In genomic region chr17:43578699-43579569, GRCh38 we compare ENCODE assay signal across 8 cellular contexts. TPM values are rescaled to one million over a fixed set of nuclear protein-coding genes. Genes with fewer than 3 reads are reported as not detected.
DNase-seq lines count a peak whose midpoint lies in the region; ATAC-seq, FAIRE-seq and TF ChIP-seq lines count a peak whose summit lies in the region.

No MANE protein-coding gene starts in this region.

- in situ Hi-C loops in Caki2 (cut with HindIII; ENCODE audit: low pct_unique_long_range_greater_than_20kb, low sequenced_read_pairs) (no loop called here), GM23248 (cut with MboI) (loop anchor here (5.0 kb wide), 1 partner anchor 93 kb away; no protein-coding TSS in a partner anchor)

- H2BK12ac ChIP-seq in mesenchymal stem cell (ENCODE audit: low read length in 2 of 2), result peak overlapping the region in 1 of 2 experiments; percentile 1

- TF ChIP-seq CTCF in astrocyte (IDR thresholded peaks at IDR 0.05; ENCODE audit: insufficient read depth, low read depth, low read length), result no peak

- H3K79me1 ChIP-seq in mesenchymal stem cell (replicated peaks; ENCODE audit: low read length, poor library complexity, severe bottlenecking), result no peaks in the 10 kb centered on the region

- no peaks in the 10 kb centered on the region for H4K20me1 ChIP-seq in GM23248 (ENCODE audit: insufficient read depth)
- no peaks in the 10 kb centered on the region for H4K20me1 ChIP-seq in astrocyte (ENCODE audit: insufficient read depth, low read length)

- no peak overlapping the region for H2BK120ac ChIP-seq in mesenchymal stem cell (ENCODE audit: low read depth, low read length)

- no peak overlapping the region for H3K23ac ChIP-seq in mesenchymal stem cell (ENCODE audit: low read length in 2 of 2)

- peak; percentile 63 for DNase-seq in Caki2 (ENCODE audit: low read depth)
- peak; percentile 62 for DNase-seq in GM23248
- DNase-seq in NCI-H774 (lab: John Stamatoyannopoulos, UW), result peak; percentile 13
- DNase-seq in astrocyte (ENCODE audit: low read depth), result peak; percentile 62
- peak; percentile 81 for DNase-seq in mesenchymal stem cell

- no peak overlapping the region for H3K4me3 ChIP-seq in GM23248
- no peak overlapping the region for H3K4me3 ChIP-seq in astrocyte (ENCODE audit: insufficient read depth, low read depth, low read length)
- H3K4me3 ChIP-seq in mesenchymal stem cell (ENCODE audit: insufficient read depth in 1 of 2, low read depth in 1 of 2, low read length in 2 of 2), result no peak overlapping the region

- H3K27ac ChIP-seq in GM23248 (no peak overlapping the region), astrocyte (ENCODE audit: low read depth, low read length) (peak overlapping the region; percentile 76), mesenchymal stem cell (ENCODE audit: low read length, poor library complexity, severe bottlenecking) (peak overlapping the region; percentile 23)

- 32 to 37% methylated on average over 13 of the region's 13 CpGs for WGBS in GM23248 (ENCODE audit: low coverage in 1 of 2, low lambda C conversion rate in 2 of 2, missing lambda C conversion rate in 2 of 2), 2 experiments
- WGBS in mesenchymal stem cell, result 42% methylated on average over 11 of the region's 13 CpGs

- H3K4me2 ChIP-seq in GM23248 (ENCODE audit: unreplicated experiment), result peak overlapping the region; percentile 23
- H3K4me2 ChIP-seq in astrocyte (ENCODE audit: low read length), result peak overlapping the region; percentile 60
- peak overlapping the region; percentile 6 for H3K4me2 ChIP-seq in mesenchymal stem cell (ENCODE audit: low read length, poor library complexity, severe bottlenecking)

- no peaks in the 10 kb centered on the region for H3K9me2 ChIP-seq in GM23248 (ENCODE audit: insufficient read depth)

- H3F3A ChIP-seq in GM23248 (ENCODE audit: insufficient read depth), result 0 out of 2 replicates have a peak, but pooled peaks cover 6% of the 10 kb centered on the region

- H4K91ac ChIP-seq in mesenchymal stem cell (ENCODE audit: low read length), result no peak overlapping the region

- H3K9me3 ChIP-seq in GM23248 (ENCODE audit: low read depth), result no peaks in the 10 kb centered on the region
- no peaks in the 10 kb centered on the region for H3K9me3 ChIP-seq in astrocyte (ENCODE audit: insufficient read depth, low read depth, low read length)
- H3K9me3 ChIP-seq in mesenchymal stem cell (ENCODE audit: control insufficient read depth, low read length), result no peaks in the 10 kb centered on the region

- peak overlapping the region in 1 of 2 experiments; percentile 67 for H3K18ac ChIP-seq in mesenchymal stem cell (ENCODE audit: low read depth in 1 of 2, low read length in 2 of 2)

- H2AFZ ChIP-seq in GM23248, result no peak overlapping the region; the same call in 1 of the 2 replicates
- H2AFZ ChIP-seq in astrocyte (ENCODE audit: low read depth, low read length), result peak overlapping the region; percentile 6
- H2AFZ ChIP-seq in mesenchymal stem cell (ENCODE audit: low read depth, low read length), result no peak overlapping the region

- peaks cover 15% of the 10 kb centered on the region for H3K27me3 Mint-ChIP-seq in astrocyte (ENCODE audit: low read depth, unreplicated experiment)

- peak overlapping the region in 1 of 2 experiments; percentile 32 for H3K4ac ChIP-seq in mesenchymal stem cell (ENCODE audit: low read depth in 1 of 2, low read length in 2 of 2)

- H3K36me3 ChIP-seq in GM23248 (ENCODE audit: low read depth) (no peaks in the 10 kb centered on the region), astrocyte (ENCODE audit: insufficient read depth, low read length) (no peaks in the 10 kb centered on the region), mesenchymal stem cell (ENCODE audit: control insufficient read depth in 1 of 2, insufficient read depth in 2 of 2, low read depth in 1 of 2, low read length in 2 of 2) (no peaks in the 10 kb centered on the region)

- H3K4me1 ChIP-seq in GM23248 (ENCODE audit: insufficient read depth), result peaks cover 23% of the 10 kb centered on the region
- H3K4me1 ChIP-seq in astrocyte (ENCODE audit: insufficient read depth, low read length), result peaks cover 38% of the 10 kb centered on the region
- peaks cover 20% of the 10 kb centered on the region for H3K4me1 ChIP-seq in mesenchymal stem cell (ENCODE audit: control insufficient read depth, insufficient read depth, low read depth, low read length)

- H3K4me3 Mint-ChIP-seq in astrocyte (ENCODE audit: unreplicated experiment), result no peak overlapping the region

- H3K36me3 Mint-ChIP-seq in astrocyte (ENCODE audit: low read depth, unreplicated experiment), result no peaks in the 10 kb centered on the region

- no peak overlapping the region for H2AK5ac ChIP-seq in mesenchymal stem cell (ENCODE audit: low read length, severe bottlenecking)

- H3K9me3 Mint-ChIP-seq in astrocyte (ENCODE audit: unreplicated experiment), result peaks cover 5% of the 10 kb centered on the region

- H3K4me1 Mint-ChIP-seq in astrocyte (ENCODE audit: low read depth, unreplicated experiment), result peaks cover 45% of the 10 kb centered on the region

- FAIRE-seq in astrocyte (lab: Jason Lieb, UNC), result no peak

- no peak overlapping the region for H2BK5ac ChIP-seq in mesenchymal stem cell (ENCODE audit: low read depth, low read length, poor library complexity, severe bottlenecking)

- peak overlapping the region; percentile 79 for H3K27ac Mint-ChIP-seq in astrocyte (ENCODE audit: unreplicated experiment)

- ATAC-seq in GM19455 (IDR thresholded peaks at IDR 0.05; ENCODE audit: unreplicated experiment) (no peak), GM21717 (IDR thresholded peaks at IDR 0.05; ENCODE audit: unreplicated experiment) (no peak), GM18498 (IDR thresholded peaks at IDR 0.05; ENCODE audit: unreplicated experiment) (no peak)

- H2BK15ac ChIP-seq in mesenchymal stem cell (ENCODE audit: low read depth, poor library complexity, severe bottlenecking), result no peak overlapping the region

- H3K14ac ChIP-seq in mesenchymal stem cell (ENCODE audit: low read length in 2 of 2), result peak overlapping the region in 1 of 2 experiments; percentile 66

- H3K9ac ChIP-seq in GM23248 (0 out of 2 replicates have a peak overlapping the region, but pooled peaks have one; percentile 1), astrocyte (ENCODE audit: low read length) (peak overlapping the region; percentile 67), mesenchymal stem cell (ENCODE audit: low read length) (no peak overlapping the region)

- peak overlapping the region; percentile 67 for H4K8ac ChIP-seq in mesenchymal stem cell (ENCODE audit: low read length)

- H3K27me3 ChIP-seq in GM23248 (replicated peaks; ENCODE audit: insufficient read depth) (no peaks in the 10 kb centered on the region), astrocyte (ENCODE audit: insufficient read depth, low read length) (no peaks in the 10 kb centered on the region), mesenchymal stem cell (ENCODE audit: control insufficient read depth in 1 of 2, insufficient read depth in 1 of 2, low read length in 2 of 2) (peaks cover 41 to 47% of the 10 kb centered on the region in 2 experiments)

- H3K79me2 ChIP-seq in GM23248 (ENCODE audit: insufficient read depth) (no peaks in the 10 kb centered on the region), astrocyte (ENCODE audit: insufficient read depth, low read length) (no peaks in the 10 kb centered on the region)

RNA-seq across cellular contexts. Expression of gene ETV4, which starts 32.8 kb away (rescaled TPM):
- 18.7 and 36.0 TPM in 2 replicates for total RNA-seq in Caki2 (2014; rRNA removed; shearing (Covaris generic); ENCODE audit: low replicate concordance)
- 2.1 and 3.5 TPM in 2 replicates for total RNA-seq in GM23248 (2014; rRNA removed; shearing (Covaris generic))
- 2.6 and 2.8 TPM in 2 replicates for polyA plus RNA-seq in GM23248 (2016; fragmentation: Nextera tagmentation; extraction: Ambion mirVana)
- total RNA-seq in astrocyte, result 10.6 and 11.4 TPM in 2 replicates
- 25.3 TPM for polyA plus RNA-seq in mesenchymal stem cell (2013, experiment 1 of 2)
- 24.1 TPM for polyA plus RNA-seq in mesenchymal stem cell (2013, experiment 2 of 2)

Comparison
In these comparisons a context has a peak if more than half of its experiments do, and no peak if none do; other contexts are left out.
1. DNase-seq: peak in every context shown above with its lines; median percentile 81 in mesenchymal stem cell; 63 in Caki2; 62 in GM23248; 62 in astrocyte; 13 in NCI-H774.
2. H3K4me2 ChIP-seq: peak in every context shown above with its lines; median percentile 60 in astrocyte; 23 in GM23248; 6 in mesenchymal stem cell.